8 cellular contexts compared by ENCODE assay signal in genomic region chr1:114581335-114582287, GRCh38. TPM values are rescaled to one million over a fixed set of nuclear protein-coding genes. Genes with fewer than 3 reads are reported as not detected.
DNase-seq lines count a peak whose midpoint lies in the region; ATAC-seq, FAIRE-seq and TF ChIP-seq lines count a peak whose summit lies in the region.

BCAS2 (minus strand) TSS chr1:114581615; CDS start chr1:114581591, 24 bp downstream.

- H3K9me3 Mint-ChIP-seq in Calu3 (ENCODE audit: low read depth, unreplicated experiment): no peaks in the 10 kb centered on the region

- BruUV-seq in Calu3 (replicated peaks; lab: Mats Ljungman, UMichigan): TSS peak; percentile 94

- peak; percentile 99 for FAIRE-seq in endometrium (lab: Jason Lieb, UNC)

- H3K27ac ChIP-seq in HUES64 (ENCODE audit: low read depth, low read length) (peak within 1 kb of the TSS; percentile 80), OCI-LY1 (ENCODE audit: low read depth, low read length, poor library complexity, severe bottlenecking) (no peak within 1 kb of the TSS), mesodermal cell (ENCODE audit: low read depth, low read length, severe bottlenecking) (peak within 1 kb of the TSS; percentile 86)

- H3K9me2 ChIP-seq in OCI-LY1 (ENCODE audit: low read depth, low read length): no peaks in the 10 kb centered on the region

- H3K27me3 Mint-ChIP-seq in Calu3 (ENCODE audit: unreplicated experiment): no peaks in the 10 kb centered on the region

- H3K4me3 ChIP-seq in HUES64 (ENCODE audit: low read length) (peak within 1 kb of the TSS; percentile 92), OCI-LY1 (ENCODE audit: low read depth, low read length, poor library complexity, severe bottlenecking) (peak within 1 kb of the TSS; percentile 75), mesodermal cell (ENCODE audit: extremely low read depth, insufficient read depth, low read length, poor library complexity, severe bottlenecking) (peak within 1 kb of the TSS; percentile 72)

- CTCF ChIA-PET in Calu3 (lab: Charles Lee): no interaction called here

- H4K20me1 ChIP-seq in OCI-LY1 (ENCODE audit: insufficient read depth, low read length): no peaks in the 10 kb centered on the region

- 12% methylated on average over 40 of the region's 40 CpGs for WGBS in HUES64
- WGBS in mesodermal cell (ENCODE audit: insufficient coverage in 2 of 2), 2 experiments: 4 to 13% methylated on average over 31 to 34 of the region's 40 CpGs

- H3K9ac ChIP-seq in HUES64 (ENCODE audit: low read depth, low read length): peak within 1 kb of the TSS; percentile 88
- H3K9ac ChIP-seq in OCI-LY1 (ENCODE audit: low read length): peak within 1 kb of the TSS; percentile 80

- H3K36me3 ChIP-seq in HUES64 (ENCODE audit: insufficient read depth, low read length) (peaks cover 37% of the 10 kb centered on the region), OCI-LY1 (ENCODE audit: insufficient read depth, low read length) (peaks cover 28% of the 10 kb centered on the region), mesodermal cell (ENCODE audit: control insufficient read depth, insufficient read depth, low read length) (peaks cover 37% of the 10 kb centered on the region)

- peaks cover 10% of the 10 kb centered on the region for H3K4me1 Mint-ChIP-seq in Calu3 (ENCODE audit: low read depth, unreplicated experiment)

- intact Hi-C loops in Calu3 (cut with micrococcal nuclease; ENCODE audit: unreplicated experiment): no loop called here

- peak; percentile 99 for ATAC-seq in GM21447 (IDR thresholded peaks at IDR 0.05; ENCODE audit: unreplicated experiment)

- TF ChIP-seq CTCF in Calu3 (IDR thresholded peaks at IDR 0.05; ENCODE audit: unreplicated experiment) (no peak), OCI-LY1 (IDR thresholded peaks at IDR 0.05; ENCODE audit: low read length) (no peak)

- H3K36me3 Mint-ChIP-seq in Calu3 (ENCODE audit: insufficient read depth, unreplicated experiment): peaks cover 18% of the 10 kb centered on the region

- H3F3A ChIP-seq in OCI-LY1 (ENCODE audit: insufficient read depth, low read length): no peaks in the 10 kb centered on the region

- H3K27me3 ChIP-seq in HUES64 (ENCODE audit: insufficient read depth, low read length): no peaks in the 10 kb centered on the region; the same call in 1 of the 2 replicates
- no peaks in the 10 kb centered on the region for H3K27me3 ChIP-seq in OCI-LY1 (ENCODE audit: insufficient read depth, low read length)

- H3K4me3 Mint-ChIP-seq in Calu3 (ENCODE audit: low read depth, unreplicated experiment): peak within 1 kb of the TSS; percentile 87

- H3K4me2 ChIP-seq in OCI-LY1 (ENCODE audit: low read length): peak within 1 kb of the TSS; percentile 67

- H2AFZ ChIP-seq in OCI-LY1 (ENCODE audit: low read length): peak within 1 kb of the TSS; percentile 29; the same call in 1 of the 2 replicates

- peak within 1 kb of the TSS; percentile 97 for H3K27ac Mint-ChIP-seq in Calu3 (ENCODE audit: unreplicated experiment)

- DNase-seq in Calu3: peak; percentile 87
- peak; percentile 93 for DNase-seq in activated CD8-positive, alpha-beta memory T cell treated with anti-CD3 and anti-CD28 coated beads, Interleukin-2, amount 50 U/mL, for 4 hours
- DNase-seq in stimulated activated CD8-positive, alpha-beta memory T cell treated with anti-CD3 and anti-CD28 coated beads, Interleukin-15, amount 100 ng/mL, for 4 hours (ENCODE audit: low read depth in 2 of 2): peak; percentile 90 to 92

- H3K4me1 ChIP-seq in HUES64 (ENCODE audit: insufficient read depth, low read length) (0 out of 2 replicates have a peak, but pooled peaks cover 4% of the 10 kb centered on the region), OCI-LY1 (ENCODE audit: insufficient read depth, low read length, severe bottlenecking) (peaks cover 21% of the 10 kb centered on the region), mesodermal cell (ENCODE audit: control insufficient read depth, insufficient read depth, low read length, poor library complexity, severe bottlenecking) (peaks cover 6% of the 10 kb centered on the region)

- peaks cover 10% of the 10 kb centered on the region for H3K79me2 ChIP-seq in OCI-LY1 (ENCODE audit: insufficient read depth, low read length)

- no peaks in the 10 kb centered on the region for H3K9me3 ChIP-seq in HUES64 (ENCODE audit: insufficient read depth, low read depth, low read length)
- no peaks in the 10 kb centered on the region for H3K9me3 ChIP-seq in OCI-LY1 (ENCODE audit: low read length)
- no peaks in the 10 kb centered on the region for H3K9me3 ChIP-seq in mesodermal cell (ENCODE audit: control insufficient read depth, low read length)

RNA-seq across cellular contexts. Expression of gene BCAS2, which starts in this region (rescaled TPM):
- 30.7 and 34.7 TPM in 2 replicates for total RNA-seq in Calu3 (2022)
- 59.7 TPM for polyA plus RNA-seq in HUES64 (2013, experiment 1 of 2)
- 61.1 TPM for polyA plus RNA-seq in HUES64 (2013, experiment 2 of 2)
- 40.9 TPM for polyA plus RNA-seq in mesodermal cell (2013, experiment 1 of 2)
- polyA plus RNA-seq in mesodermal cell (2013, experiment 2 of 2): 47.6 TPM
